ENCODE assay signal across 17 cellular contexts in genomic region chr17:49509588-49509917, GRCh38. TPM values are rescaled to one million over a fixed set of nuclear protein-coding genes. Genes with fewer than 3 reads are reported as not detected.
DNase-seq lines count a peak whose midpoint lies in the region; ATAC-seq and TF ChIP-seq lines count a peak whose summit lies in the region.
"Had no signal": no experiment of that assay in that cellular context is flagged by ENCODE, and none has a peak within 500 bp of the region (broad histone marks: within the 10 kb centered on the region; RNA-seq: fewer than 3 reads in every experiment).

No MANE protein-coding gene starts in this region.

- H3K79me2 ChIP-seq in H9 (ENCODE audit: insufficient read depth, low read length) (no peaks in the 10 kb centered on the region), mammary epithelial cell (ENCODE audit: insufficient read depth, low read length) (no peaks in the 10 kb centered on the region)

- no peak overlapping the region for H3K56ac ChIP-seq in H9 (ENCODE audit: insufficient read length, low read depth, low read length)

- H3K27me3 ChIP-seq in H9 (ENCODE audit: insufficient read depth, low read length), result no peaks in the 10 kb centered on the region
- H3K27me3 ChIP-seq in MG63, result no peaks in the 10 kb centered on the region
- no peaks in the 10 kb centered on the region for H3K27me3 ChIP-seq in mammary epithelial cell (ENCODE audit: insufficient read depth, low read length)
- H3K27me3 ChIP-seq in neuronal stem cell (ENCODE audit: control insufficient read depth in 3 of 3, insufficient read depth in 3 of 3, low read depth in 1 of 3, low read length in 3 of 3), result peaks cover 0 to 10% (median 0%) of the 10 kb centered on the region in 3 experiments
- no peaks in the 10 kb centered on the region for H3K27me3 ChIP-seq in gastrocnemius medialis

- H4K91ac ChIP-seq in H9 (ENCODE audit: insufficient read length, low read depth, low read length), result peak overlapping the region; percentile 37
- H4K91ac ChIP-seq in neuronal stem cell (ENCODE audit: low read depth, low read length, poor library complexity), result peak overlapping the region; percentile 68

- no peak for TF ChIP-seq POLR2A in gastrocnemius medialis (IDR thresholded peaks at IDR 0.05)

- H3K4me3 Mint-ChIP-seq in H9, result no peak overlapping the region

- in situ Hi-C loops in mammary epithelial cell (cut with MboI; ENCODE audit: low sequenced_read_pairs in 2 of 2), result no loop called here
- in situ Hi-C loops in gastrocnemius medialis (cut with MboI; ENCODE audit: low sequenced_read_pairs in 4 of 4), result no loop called here

- no peak overlapping the region for H4K5ac ChIP-seq in H9 (ENCODE audit: insufficient read length, low read depth, low read length)

- H3K23ac ChIP-seq in H9 (ENCODE audit: insufficient read length, low read depth, low read length) (no peak overlapping the region), neuronal stem cell (ENCODE audit: low read depth, low read length, poor library complexity) (peak overlapping the region; percentile 40)

- H2AK5ac ChIP-seq in H9 (ENCODE audit: insufficient read length, low read length) (no peak overlapping the region), neuronal stem cell (ENCODE audit: low read depth, low read length) (peak overlapping the region; percentile 85)

- H3K4me2 ChIP-seq in H9 (ENCODE audit: insufficient read depth, insufficient read length, low read length), result no peak overlapping the region
- H3K4me2 ChIP-seq in mammary epithelial cell (ENCODE audit: insufficient read depth, low read depth, low read length), result peak overlapping the region; percentile 73
- no peak overlapping the region for H3K4me2 ChIP-seq in neuronal stem cell (ENCODE audit: insufficient read depth, low read length, poor library complexity, severe bottlenecking)
- H3K4me2 ChIP-seq: KMS-11 had no signal

- H3K79me1 ChIP-seq in H9 (ENCODE audit: insufficient read depth, low read depth, low read length, poor library complexity, severe bottlenecking), result no peaks in the 10 kb centered on the region
- no peaks in the 10 kb centered on the region for H3K79me1 ChIP-seq in neuronal stem cell (ENCODE audit: low read depth, low read length)

- no peaks in the 10 kb centered on the region; a peak in 1 of 7 replicates for H3K36me3 Mint-ChIP-seq in H9 (ENCODE audit: insufficient read depth in 1 of 3, low read depth in 3 of 3)

- CTCF ChIA-PET in mammary epithelial cell (lab: Charles Lee; ENCODE audit: low non-redundant PET), result no interaction called here

- TF ChIP-seq CTCF in H9 (conservative IDR thresholded peaks at IDR 0.05) (no peak), mammary epithelial cell (conservative IDR thresholded peaks at IDR 0.05 in 1 of 2, IDR thresholded peaks at IDR 0.05 in 1 of 2; ENCODE audit: extremely low read depth in 1 of 2, insufficient read depth in 1 of 2, low read depth in 1 of 2, low read length in 2 of 2) (no peak), gastrocnemius medialis (IDR thresholded peaks at IDR 0.05 in 4 of 5, conservative IDR thresholded peaks at IDR 0.05 in 1 of 5) (no peak)

- dilution Hi-C loops in mammary epithelial cell (cut with HindIII; ENCODE audit: low sequenced_read_pairs), result no loop called here

- no peak overlapping the region for H2BK20ac ChIP-seq in H9 (ENCODE audit: low read depth, low read length, poor library complexity, severe bottlenecking)

- no peak overlapping the region for H3T11ph ChIP-seq in H9 (ENCODE audit: low read length)

- peaks cover 17% of the 10 kb centered on the region for H3K27me3 Mint-ChIP-seq in H9 (ENCODE audit: low read depth)

- no peaks in the 10 kb centered on the region for H3K23me2 ChIP-seq in H9 (ENCODE audit: insufficient read length, low read depth, low read length, poor library complexity, severe bottlenecking)

- BruUV-seq in mammary epithelial cell (replicated peaks; lab: Mats Ljungman, UMichigan), result no TSS peak

- H2BK12ac ChIP-seq in H9 (ENCODE audit: insufficient read length, low read depth, low read length) (no peak overlapping the region), neuronal stem cell (ENCODE audit: low read length) (peak overlapping the region; percentile 98)

- H3K9ac ChIP-seq in H9 (ENCODE audit: extremely low read depth, insufficient read length, low read length) (no peak overlapping the region), mammary epithelial cell (ENCODE audit: insufficient read depth, low read length) (no peak overlapping the region), neuronal stem cell (ENCODE audit: low read depth, low read length, poor library complexity) (no peak overlapping the region)
- H3K9ac ChIP-seq: KMS-11 had no signal

- H2BK120ac ChIP-seq in H9 (ENCODE audit: low read depth, low read length, poor library complexity, severe bottlenecking) (no peak overlapping the region), neuronal stem cell (ENCODE audit: low read depth, low read length) (peak overlapping the region; percentile 2)

- H4K8ac ChIP-seq in H9 (replicated peaks; ENCODE audit: insufficient read length, low read depth, low read length) (no peak overlapping the region), neuronal stem cell (ENCODE audit: low read depth, low read length) (peak overlapping the region; percentile 30)

- H3K27ac ChIP-seq in H9 (ENCODE audit: insufficient read length, low read depth, low read length) (no peak overlapping the region), mammary epithelial cell (ENCODE audit: insufficient read depth, low read depth, low read length) (peak overlapping the region; percentile 52), neuronal stem cell (replicated peaks; ENCODE audit: low read length) (no peak overlapping the region), gastrocnemius medialis (no peak overlapping the region)
- H3K27ac ChIP-seq: KMS-11, SJSA1 had no signal

- ATAC-seq in gastrocnemius medialis (no peak), GM21390 (IDR thresholded peaks at IDR 0.05; ENCODE audit: unreplicated experiment) (no peak)

- DNase-seq in H9 (no peak), MG63 (peak; percentile 55), mammary epithelial cell (no peak), neuronal stem cell (ENCODE audit: low spot score) (no peak), gastrocnemius medialis (no peak), HCEC 1CT (no peak)
- DNase-seq: COR-L47; GF-D8; NCI-H1092; NCI-H146; NCI-H2081 treated with DMSO at 0.1 percent for 48 hours; NCI-H2227 treated with DMSO at 0.1 percent for 48 hours; NCI-H526 treated with DMSO at 0.1 percent for 48 hours; NK-92 treated with Interleukin-12 subunit alpha and Interleukin-12 subunit beta, amount 100 ng/mL, for 24 hours had no signal

- no peaks in the 10 kb centered on the region for H3K9me3 ChIP-seq in H9 (ENCODE audit: control insufficient read depth, low read depth, low read length)
- no peaks in the 10 kb centered on the region for H3K9me3 ChIP-seq in MG63
- H3K9me3 ChIP-seq in mammary epithelial cell (replicated peaks; ENCODE audit: insufficient read depth, low read length), result no peaks in the 10 kb centered on the region
- H3K9me3 ChIP-seq in neuronal stem cell (replicated peaks in 1 of 2; ENCODE audit: control insufficient read depth in 2 of 2, insufficient read depth in 1 of 2, low read depth in 1 of 2, low read length in 2 of 2), result no peaks in the 10 kb centered on the region
- H3K9me3 ChIP-seq in gastrocnemius medialis, result no peaks in the 10 kb centered on the region
- H3K9me3 ChIP-seq: SJSA1 had no signal

- H3K18ac ChIP-seq in H9 (ENCODE audit: insufficient read length, low read depth, low read length) (no peak overlapping the region), neuronal stem cell (ENCODE audit: low read length) (peak overlapping the region; percentile 76)

- H3K4me1 ChIP-seq in H9 (ENCODE audit: insufficient read depth, low read length) (peaks cover 6% of the 10 kb centered on the region; the same call in 1 of the 2 replicates), mammary epithelial cell (ENCODE audit: insufficient read depth, low read length) (peaks cover 37% of the 10 kb centered on the region), neuronal stem cell (ENCODE audit: control insufficient read depth in 2 of 2, insufficient read depth in 1 of 2, low read depth in 1 of 2, low read length in 2 of 2) (peaks cover 14 to 22% of the 10 kb centered on the region in 2 donors), gastrocnemius medialis (peaks cover under 1 to 1% of the 10 kb centered on the region in 2 donors)

- WGBS in H9 (ENCODE audit: extremely low coverage, insufficient read length, low lambda C conversion rate), result no CpG with 5 or more reads among the region's 3 CpGs
- WGBS in mammary epithelial cell (ENCODE audit: low coverage, missing lambda C conversion rate), result 13% methylated on average over 2 of the region's 3 CpGs
- no CpG with 5 or more reads among the region's 3 CpGs for WGBS in neuronal stem cell (ENCODE audit: extremely low coverage in 2 of 2, insufficient read length in 2 of 2, insufficient replicate concordance in 1 of 2), 2 donors

- no peak overlapping the region for H2AFZ ChIP-seq in H9 (ENCODE audit: low read length)
- peak overlapping the region; percentile 75 for H2AFZ ChIP-seq in mammary epithelial cell (ENCODE audit: low read depth, low read length)
- no peak overlapping the region for H2AFZ ChIP-seq in neuronal stem cell (ENCODE audit: low read length)

- H3K4ac ChIP-seq in H9 (ENCODE audit: low read depth, low read length), result no peak overlapping the region; the same call in 1 of the 2 replicates
- no peak overlapping the region for H3K4ac ChIP-seq in neuronal stem cell (ENCODE audit: low read length)

- H2BK15ac ChIP-seq in H9 (ENCODE audit: low read depth, low read length) (no peak overlapping the region), neuronal stem cell (ENCODE audit: low read length) (peak overlapping the region; percentile 41)

- H3K27ac Mint-ChIP-seq in H9, result no peak overlapping the region

- H3K36me3 ChIP-seq in MG63 (no peaks in the 10 kb centered on the region), mammary epithelial cell (ENCODE audit: insufficient read depth, low read length) (peaks cover 2% of the 10 kb centered on the region), neuronal stem cell (replicated peaks in 1 of 2; ENCODE audit: control insufficient read depth in 2 of 2, insufficient read depth in 2 of 2, low read length in 2 of 2) (peaks cover 0 to 14% of the 10 kb centered on the region in 2 donors), gastrocnemius medialis (no peaks in the 10 kb centered on the region)
- H3K36me3 ChIP-seq: SJSA1 had no signal

- H3K9me3 Mint-ChIP-seq in H9, result no peaks in the 10 kb centered on the region

- H3K4me3 ChIP-seq in MG63 (no peak overlapping the region), mammary epithelial cell (replicated peaks in 1 of 3; ENCODE audit: insufficient read depth in 1 of 3, low read depth in 2 of 3, low read length in 3 of 3) (no peak overlapping the region), neuronal stem cell (ENCODE audit: low read length in 2 of 2) (no peak overlapping the region), gastrocnemius medialis (no peak overlapping the region)
- H3K4me3 ChIP-seq: SJSA1 had no signal

- intact Hi-C loops in mammary epithelial cell (cut with micrococcal nuclease) (loop anchor here (2.0 to 10.0 kb wide), 2 partner anchors 43 to 555 kb away; no protein-coding TSS in a partner anchor), gastrocnemius medialis (cut with DNase I; ENCODE audit: low total_unique reads) (no loop called here)

- H3K14ac ChIP-seq in H9 (ENCODE audit: insufficient read depth, low read length) (no peak overlapping the region), neuronal stem cell (ENCODE audit: low read length) (no peak overlapping the region)

- H2BK5ac ChIP-seq in H9 (ENCODE audit: insufficient read length, low read length) (no peak overlapping the region), neuronal stem cell (ENCODE audit: low read length) (no peak overlapping the region)

- H4K20me1 ChIP-seq in H9 (ENCODE audit: control insufficient read depth, insufficient read depth, insufficient read length), result no peaks in the 10 kb centered on the region
- no peaks in the 10 kb centered on the region for H4K20me1 ChIP-seq in mammary epithelial cell (ENCODE audit: insufficient read depth, low read length)

- H3K4me1 Mint-ChIP-seq in H9, result peaks cover 35 to 47% of the 10 kb centered on the region in 2 experiments

RNA-seq across cellular contexts. Expression of gene NGFR, which starts 14.5 kb away (rescaled TPM):
- total RNA-seq in H9 (2021), result 9.6 and 10.9 TPM in 2 replicates
- total RNA-seq in MG63 (2014; rRNA removed; shearing (Covaris generic); ENCODE audit: low replicate concordance), result 3.4 and 3.6 TPM in 2 replicates
- total RNA-seq in mammary epithelial cell, result 10 to 100 TPM; 16.3 to 25.5 TPM
- 33.5 TPM for polyA plus RNA-seq in mammary epithelial cell
- 17.4 TPM for polyA minus RNA-seq in mammary epithelial cell
- 29.4 TPM for polyA plus RNA-seq in neuronal stem cell (2013, experiment 1 of 2)
- 29.5 TPM for polyA plus RNA-seq in neuronal stem cell (2013, experiment 2 of 2)
- 1 to 10 TPM in 2 of 4 donors, under 1 TPM in 1, not detected in 1; 0.41 to 3.2 (median 1.0) TPM for total RNA-seq in gastrocnemius medialis
